Comparison of ENCODE assay signal across 1 cellular context in genomic region chr5:155620819-155621410, GRCh38.
TF ChIP-seq lines count a peak whose summit lies in the region.

No MANE protein-coding gene starts in this region.

TF ChIP-seq in HepG2, 621 proteins besides CTCF, POLR2A, EP300 and RAD21 (continued from another document):
- TF ChIP-seq, protein P1, sequence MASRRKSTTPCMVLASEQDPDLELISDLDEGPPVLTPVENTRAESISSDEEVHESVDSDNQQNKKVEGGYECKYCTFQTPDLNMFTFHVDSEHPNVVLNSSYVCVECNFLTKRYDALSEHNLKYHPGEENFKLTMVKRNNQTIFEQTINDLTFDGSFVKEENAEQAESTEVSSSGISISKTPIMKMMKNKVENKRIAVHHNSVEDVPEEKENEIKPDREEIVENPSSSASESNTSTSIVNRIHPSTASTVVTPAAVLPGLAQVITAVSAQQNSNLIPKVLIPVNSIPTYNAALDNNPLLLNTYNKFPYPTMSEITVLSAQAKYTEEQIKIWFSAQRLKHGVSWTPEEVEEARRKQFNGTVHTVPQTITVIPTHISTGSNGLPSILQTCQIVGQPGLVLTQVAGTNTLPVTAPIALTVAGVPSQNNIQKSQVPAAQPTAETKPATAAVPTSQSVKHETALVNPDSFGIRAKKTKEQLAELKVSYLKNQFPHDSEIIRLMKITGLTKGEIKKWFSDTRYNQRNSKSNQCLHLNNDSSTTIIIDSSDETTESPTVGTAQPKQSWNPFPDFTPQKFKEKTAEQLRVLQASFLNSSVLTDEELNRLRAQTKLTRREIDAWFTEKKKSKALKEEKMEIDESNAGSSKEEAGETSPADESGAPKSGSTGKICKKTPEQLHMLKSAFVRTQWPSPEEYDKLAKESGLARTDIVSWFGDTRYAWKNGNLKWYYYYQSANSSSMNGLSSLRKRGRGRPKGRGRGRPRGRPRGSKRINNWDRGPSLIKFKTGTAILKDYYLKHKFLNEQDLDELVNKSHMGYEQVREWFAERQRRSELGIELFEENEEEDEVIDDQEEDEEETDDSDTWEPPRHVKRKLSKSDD (CRISPR knock-in tag; IDR thresholded peaks at IDR 0.05; ENCODE audit: low read depth) = no peak
- TF ChIP-seq TP53 (CRISPR knock-in tag; conservative IDR thresholded peaks at IDR 0.05) = no peak
- TF ChIP-seq, protein P2, sequence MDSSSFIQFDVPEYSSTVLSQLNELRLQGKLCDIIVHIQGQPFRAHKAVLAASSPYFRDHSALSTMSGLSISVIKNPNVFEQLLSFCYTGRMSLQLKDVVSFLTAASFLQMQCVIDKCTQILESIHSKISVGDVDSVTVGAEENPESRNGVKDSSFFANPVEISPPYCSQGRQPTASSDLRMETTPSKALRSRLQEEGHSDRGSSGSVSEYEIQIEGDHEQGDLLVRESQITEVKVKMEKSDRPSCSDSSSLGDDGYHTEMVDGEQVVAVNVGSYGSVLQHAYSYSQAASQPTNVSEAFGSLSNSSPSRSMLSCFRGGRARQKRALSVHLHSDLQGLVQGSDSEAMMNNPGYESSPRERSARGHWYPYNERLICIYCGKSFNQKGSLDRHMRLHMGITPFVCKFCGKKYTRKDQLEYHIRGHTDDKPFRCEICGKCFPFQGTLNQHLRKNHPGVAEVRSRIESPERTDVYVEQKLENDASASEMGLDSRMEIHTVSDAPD (CRISPR knock-in tag; IDR thresholded peaks at IDR 0.05) = no peak
- no peak for TF ChIP-seq KLF15 (CRISPR knock-in tag; IDR thresholded peaks at IDR 0.05; ENCODE audit: borderline replicate concordance)
- no peak for TF ChIP-seq ELF3 (CRISPR knock-in tag; IDR thresholded peaks at IDR 0.05)
- TF ChIP-seq THAP7 (CRISPR knock-in tag; IDR thresholded peaks at IDR 0.05) = no peak
- no peak for TF ChIP-seq ZNF564 (CRISPR knock-in tag; IDR thresholded peaks at IDR 0.05)
